20 cellular contexts compared by ENCODE assay signal in genomic region chr17:82289822-82290541, GRCh38. TPM values are rescaled to one million over a fixed set of nuclear protein-coding genes. Genes with fewer than 3 reads are reported as not detected.
DNase-seq lines count a peak whose midpoint lies in the region; ATAC-seq and TF ChIP-seq lines count a peak whose summit lies in the region.
"Had no signal": no experiment of that assay in that cellular context is flagged by ENCODE, and none has a peak within 500 bp of the region (broad histone marks: within the 10 kb centered on the region; RNA-seq: fewer than 3 reads in every experiment).

No MANE protein-coding gene starts in this region.

- no peaks in the 10 kb centered on the region for H3K9me2 ChIP-seq in Karpas-422 (replicated peaks; ENCODE audit: insufficient read depth, low read length)

- peak overlapping the region; percentile 34 for H3K4me3 Mint-ChIP-seq in activated T-cell treated with anti-CD3 and anti-CD28 coated beads, Interleukin-2, amount 50 U/mL, for 24 hours
- no peak overlapping the region for H3K4me3 Mint-ChIP-seq in activated T-cell treated with anti-CD3 and anti-CD28 coated beads, Interleukin-2, amount 50 U/mL, for 72 hours
- H3K4me3 Mint-ChIP-seq: stimulated activated effector memory CD8-positive, alpha-beta T cell treated with anti-CD3 and anti-CD28 coated beads, Interleukin-12 subunit alpha, Interleukin-12 subunit beta, amount 100 ng/mL, for 72 hours had no signal

- TF ChIP-seq CTCF in RWPE1 (conservative IDR thresholded peaks at IDR 0.05; ENCODE audit: low read depth), result no peak
- TF ChIP-seq CTCF in stomach (IDR thresholded peaks at IDR 0.05), result no peak

- H3K9me3 ChIP-seq in stomach, result no peaks in the 10 kb centered on the region
- no peaks in the 10 kb centered on the region for H3K9me3 ChIP-seq in Karpas-422 (ENCODE audit: low read length)
- H3K9me3 ChIP-seq: colonic mucosa, pancreas, Peyer's patch, tibial nerve had no signal

- H3K36me3 Mint-ChIP-seq in activated T-cell treated with anti-CD3 and anti-CD28 coated beads, Interleukin-2, amount 50 U/mL, for 24 hours (ENCODE audit: low read depth), result peaks cover 17% of the 10 kb centered on the region
- H3K36me3 Mint-ChIP-seq in activated T-cell treated with anti-CD3 and anti-CD28 coated beads, Interleukin-2, amount 50 U/mL, for 72 hours (ENCODE audit: insufficient read depth in 2 of 2), result peaks cover 3% of the 10 kb centered on the region in 2 donors

- peaks cover 30 to 71% (median 54%) of the 10 kb centered on the region in 4 donors for H3K4me1 ChIP-seq in stomach
- H3K4me1 ChIP-seq in Karpas-422 (ENCODE audit: low read length), result peaks cover 10% of the 10 kb centered on the region

- H3K27me3 Mint-ChIP-seq in activated T-cell treated with anti-CD3 and anti-CD28 coated beads, Interleukin-2, amount 50 U/mL, for 24 hours, result no peaks in the 10 kb centered on the region
- H3K27me3 Mint-ChIP-seq in activated T-cell treated with anti-CD3 and anti-CD28 coated beads, Interleukin-2, amount 50 U/mL, for 72 hours (ENCODE audit: low read depth), result no peaks in the 10 kb centered on the region

- peak overlapping the region; percentile 100 for H3K27ac ChIP-seq in RWPE1
- peak overlapping the region in 4 of 5 donors; percentile 46 to 85 (median 82) for H3K27ac ChIP-seq in stomach
- no peak overlapping the region for H3K27ac ChIP-seq in Karpas-422 (ENCODE audit: low read length)
- H3K27ac ChIP-seq: colonic mucosa, Peyer's patch had no signal

- peak overlapping the region; percentile 50 for H3K27ac Mint-ChIP-seq in activated T-cell treated with anti-CD3 and anti-CD28 coated beads, Interleukin-2, amount 50 U/mL, for 24 hours
- no peak overlapping the region for H3K27ac Mint-ChIP-seq in activated T-cell treated with anti-CD3 and anti-CD28 coated beads, Interleukin-2, amount 50 U/mL, for 72 hours

- intact Hi-C loops in stomach (cut with DNase I; ENCODE audit: low total_unique reads), result no loop called here

- H2AFZ ChIP-seq in Karpas-422 (ENCODE audit: low read length), result no peak overlapping the region

- H3K27me3 ChIP-seq in stomach (no peaks in the 10 kb centered on the region), Karpas-422 (ENCODE audit: low read length) (no peaks in the 10 kb centered on the region)
- H3K27me3 ChIP-seq: colonic mucosa, pancreas, Peyer's patch, tibial nerve had no signal

- H3K9me3 Mint-ChIP-seq in activated T-cell treated with anti-CD3 and anti-CD28 coated beads, Interleukin-2, amount 50 U/mL, for 24 hours, result no peaks in the 10 kb centered on the region
- no peaks in the 10 kb centered on the region for H3K9me3 Mint-ChIP-seq in activated T-cell treated with anti-CD3 and anti-CD28 coated beads, Interleukin-2, amount 50 U/mL, for 72 hours
- H3K9me3 Mint-ChIP-seq: stimulated activated effector memory CD8-positive, alpha-beta T cell treated with anti-CD3 and anti-CD28 coated beads, Interleukin-12 subunit alpha, Interleukin-12 subunit beta, amount 100 ng/mL, for 72 hours had no signal

- no peak for TF ChIP-seq POLR2A in stomach (IDR thresholded peaks at IDR 0.05)

- no peaks in the 10 kb centered on the region for H4K20me1 ChIP-seq in Karpas-422 (ENCODE audit: insufficient read depth, low read depth, low read length)

- POLR2A ChIA-PET in RWPE1 (lab: Yijun Ruan, JAX; ENCODE audit: low non-redundant PET), result no interaction called here

- CTCF ChIA-PET in RWPE1 (lab: Yijun Ruan, JAX), result no interaction called here

- no peak for ATAC-seq in activated T-cell treated with anti-CD3 and anti-CD28 coated beads, Interleukin-2, amount 50 U/mL, for 72 hours (replicated peaks in 1 of 2)
- ATAC-seq: pancreas; stimulated activated effector memory CD8-positive, alpha-beta T cell treated with anti-CD3 and anti-CD28 coated beads, Interleukin-12 subunit alpha, Interleukin-12 subunit beta, amount 100 ng/mL, for 72 hours had no signal

- no peak overlapping the region for H3K9ac ChIP-seq in Karpas-422 (ENCODE audit: low read length)

- no peaks in the 10 kb centered on the region for H3K36me3 ChIP-seq in stomach
- H3K36me3 ChIP-seq in Karpas-422 (ENCODE audit: insufficient read depth, low read length), result no peaks in the 10 kb centered on the region
- H3K36me3 ChIP-seq: colonic mucosa, pancreas, Peyer's patch, tibial nerve had no signal

- H3K4me3 ChIP-seq in stomach (no peak overlapping the region), Karpas-422 (ENCODE audit: low read length) (no peak overlapping the region)
- H3K4me3 ChIP-seq: colonic mucosa, pancreas, Peyer's patch, smooth muscle cell, tibial nerve had no signal

- WGBS in stomach, 5 donors, result 39 to 60% (median 51%) methylated on average over 16 of the region's 16 CpGs

- H3K4me1 Mint-ChIP-seq in activated T-cell treated with anti-CD3 and anti-CD28 coated beads, Interleukin-2, amount 50 U/mL, for 24 hours (ENCODE audit: low read depth), result peaks cover 56% of the 10 kb centered on the region
- H3K4me1 Mint-ChIP-seq in activated T-cell treated with anti-CD3 and anti-CD28 coated beads, Interleukin-2, amount 50 U/mL, for 72 hours (ENCODE audit: low read depth), result peaks cover 51% of the 10 kb centered on the region

- H3K79me2 ChIP-seq in Karpas-422 (ENCODE audit: low read length), result no peaks in the 10 kb centered on the region

- TF ChIP-seq EP300 in stomach (IDR thresholded peaks at IDR 0.05), result no peak

- no peak for DNase-seq in activated T-cell treated with anti-CD3 and anti-CD28 coated beads, Interleukin-2, amount 50 U/mL, for 24 hours
- no peak for DNase-seq in activated T-cell treated with anti-CD3 and anti-CD28 coated beads, Interleukin-2, amount 50 U/mL, for 72 hours
- no peak for DNase-seq in RWPE1 (ENCODE audit: low spot score)
- DNase-seq in islet precursor cell, result peak; percentile 52
- no peak for DNase-seq in stomach
- DNase-seq in Karpas-422, result no peak
- no peak for DNase-seq in COR-L47 (lab: John Stamatoyannopoulos, UW)
- no peak for DNase-seq in NCI-H69 (lab: John Stamatoyannopoulos, UW)
- DNase-seq: activated CD4-positive, alpha-beta T cell treated with anti-CD3 and anti-CD28 coated beads for 1 hour; colonic mucosa; GF-D8; HCEC 1CT; midbrain; MV-4-11; pancreas; Peyer's patch had no signal

- H3K4me2 ChIP-seq in Karpas-422 (ENCODE audit: low read depth, low read length, poor library complexity, severe bottlenecking), result no peak overlapping the region
- H3K4me2 ChIP-seq: smooth muscle cell had no signal

RNA-seq across cellular contexts. Expression of gene CSNK1D, which starts 16.5 kb away (rescaled TPM):
- 100 to 1,000 TPM; 166 to 170 TPM for total RNA-seq in activated T-cell treated with anti-CD3 and anti-CD28 coated beads, Interleukin-2, amount 50 U/mL, for 72 hours
- total RNA-seq in stomach, result 100 to 1,000 TPM in 4 of 5 donors, 10 to 100 TPM in 1; 58.0 to 180 (median 140) TPM
- 10 to 100 TPM; 55.9 to 66.7 (median 65.4) TPM for polyA plus RNA-seq in stomach
- total RNA-seq in Karpas-422 (2014; rRNA removed; shearing (Covaris generic); ENCODE audit: low replicate concordance), result 27.1 and 30.6 TPM in 2 replicates

RNA-seq across cellular contexts. Expression of gene CD7, which starts 27.4 kb away (rescaled TPM):
- total RNA-seq in activated T-cell treated with anti-CD3 and anti-CD28 coated beads, Interleukin-2, amount 50 U/mL, for 72 hours, result 1,000 to 10,000 TPM in 1 of 2 donors, 100 to 1,000 TPM in 1; 845 to 1,007 TPM
- 1 to 10 TPM in 2 of 5 donors, not detected in 3; 2.0 to 4.3 TPM for total RNA-seq in stomach
- 1 to 10 TPM; 2.1 to 8.6 (median 3.7) TPM for polyA plus RNA-seq in stomach
- not detected in 2 replicates for total RNA-seq in Karpas-422 (2014; rRNA removed; shearing (Covaris generic); ENCODE audit: low replicate concordance)
- total RNA-seq: endothelial cell of umbilical vein, smooth muscle cell had no signal
- polyA plus RNA-seq: endothelial cell of umbilical vein had no signal

RNA-seq across cellular contexts. Expression of gene SECTM1, which starts 43.6 kb away (rescaled TPM):
- 10 to 100 TPM in 1 of 2 donors, 1 to 10 TPM in 1; 3.3 to 12.6 TPM for total RNA-seq in activated T-cell treated with anti-CD3 and anti-CD28 coated beads, Interleukin-2, amount 50 U/mL, for 72 hours
- total RNA-seq in stomach, result 10 to 100 TPM in 2 of 5 donors, 1 to 10 TPM in 3; 1.8 to 48.8 (median 6.7) TPM
- 10 to 100 TPM in 2 of 3 donors, 1 to 10 TPM in 1; 9.3 to 23.1 (median 10.2) TPM for polyA plus RNA-seq in stomach
- total RNA-seq in Karpas-422 (2014; rRNA removed; shearing (Covaris generic); ENCODE audit: low replicate concordance), result 0.72 TPM in 1 of 2 replicates, not detected in the other
- total RNA-seq: smooth muscle cell had no signal

Comparison
In these comparisons a context has a peak if more than half of its experiments do, and no peak if none do; other contexts are left out.
1. RNA of gene CD7, which starts 27.4 kb away (total RNA-seq): 845 to 1,007 TPM in activated T-cell treated with anti-CD3 and anti-CD28 coated beads, Interleukin-2, amount 50 U/mL, for 72 hours; 2.0 to 4.3 TPM in stomach and not detected in Karpas-422; every median in the first group is over 100 times any median in the second.